Comparison of ENCODE assay signal across 32 cellular contexts in genomic region chr21:32298658-32299081, GRCh38. TPM values are rescaled to one million over a fixed set of nuclear protein-coding genes. Genes with fewer than 3 reads are reported as not detected.
DNase-seq lines count a peak whose midpoint lies in the region; ATAC-seq, FAIRE-seq and TF ChIP-seq lines count a peak whose summit lies in the region.
"Had no signal": no experiment of that assay in that cellular context is flagged by ENCODE, and none has a peak within 500 bp of the region (broad histone marks: within the 10 kb centered on the region; RNA-seq: fewer than 3 reads in every experiment).

Gene MRAP, plus strand, starts transcription at chr21:32298855. Its CDS starts 117 bp downstream, at chr21:32298972.

- in situ Hi-C loops in G401 (cut with HindIII; ENCODE audit: low sequenced_read_pairs), result no loop called here
- in situ Hi-C loops in HepG2 (cut with HindIII; ENCODE audit: extremely low pct_ligation_motif_present, low pct_unique_long_range_greater_than_20kb), result no loop called here

- POLR2A ChIA-PET in HepG2 (lab: Yijun Ruan, JAX), result interaction anchor here (1.1 kb wide), 2 partner anchors 10 to 19 kb away, joined by 3 to 4 read pairs; partner anchors contain the start of gene MIS18A
- POLR2A ChIA-PET in HEK293T (lab: Yijun Ruan, JAX), result no interaction called here

- H3K4me3 ChIP-seq in HepG2 (replicated peaks in 1 of 3; ENCODE audit: insufficient read depth in 1 of 3, low read depth in 2 of 3, low read length in 3 of 3) (peak within 1 kb of the TSS; percentile 36 to 62 (median 55)), trophoblast cell (ENCODE audit: low read depth, low read length) (no peak within 1 kb of the TSS), colonic mucosa (no peak within 1 kb of the TSS)
- H3K4me3 ChIP-seq: SJSA1 had no signal

- no peak within 1 kb of the TSS for H2BK12ac ChIP-seq in trophoblast cell (ENCODE audit: low read length)

- no peak within 1 kb of the TSS for H2BK120ac ChIP-seq in trophoblast cell (ENCODE audit: insufficient read depth, low read length, poor library complexity)

- no peak for TF ChIP-seq RAD21 in HepG2 (CRISPR knock-in tag; IDR thresholded peaks at IDR 0.05)

- no peak within 1 kb of the TSS for H2BK5ac ChIP-seq in trophoblast cell (ENCODE audit: low read depth, low read length, poor library complexity)

- H3K18ac ChIP-seq in trophoblast cell (ENCODE audit: low read length), result no peak within 1 kb of the TSS

- H3K27me3 ChIP-seq in HepG2 (ENCODE audit: control insufficient read depth in 1 of 2, insufficient read depth in 2 of 2, low read length in 2 of 2) (no peaks in the 10 kb centered on the region), trophoblast cell (ENCODE audit: insufficient read depth, low read length) (no peaks in the 10 kb centered on the region), colonic mucosa (no peaks in the 10 kb centered on the region)
- H3K27me3 ChIP-seq: SJSA1 had no signal

- WGBS in adipose tissue, 3 donors, result 68 to 86% (median 83%) methylated on average over 14 of the region's 14 CpGs
- 0% methylated on average over 5 of the region's 14 CpGs for WGBS in HepG2 (ENCODE audit: low lambda C conversion rate)
- WGBS in trophoblast cell (ENCODE audit: extremely low coverage, insufficient coverage, insufficient read length), result no CpG with 5 or more reads among the region's 14 CpGs

- peak within 1 kb of the TSS; percentile 10 for H4K12ac ChIP-seq in trophoblast cell (ENCODE audit: low read depth, low read length)

- H3K9ac ChIP-seq in HepG2 (ENCODE audit: insufficient read depth, low read depth, low read length) (peak within 1 kb of the TSS; percentile 28; the same call in 1 of the 2 replicates), trophoblast cell (ENCODE audit: low read length) (no peak within 1 kb of the TSS), colonic mucosa (ENCODE audit: low read depth in 2 of 2, low read length in 2 of 2) (no peak within 1 kb of the TSS)

- H3K27ac ChIP-seq in adipose tissue (ENCODE audit: low read depth, low read length), result no peak within 1 kb of the TSS
- peak within 1 kb of the TSS; percentile 24 for H3K27ac ChIP-seq in HepG2 (ENCODE audit: extremely low read length, insufficient read depth, low read length)
- H3K27ac ChIP-seq in trophoblast cell (ENCODE audit: low read depth, low read length), result no peak within 1 kb of the TSS
- H3K27ac ChIP-seq in colonic mucosa, result no peak within 1 kb of the TSS
- H3K27ac ChIP-seq: SJSA1 had no signal

- no peak within 1 kb of the TSS for H4K8ac ChIP-seq in trophoblast cell (ENCODE audit: low read depth, low read length)

- H3K4ac ChIP-seq in trophoblast cell (ENCODE audit: low read depth, low read length), result no peak within 1 kb of the TSS

- no peaks in the 10 kb centered on the region for H4K20me1 ChIP-seq in HepG2 (ENCODE audit: insufficient read depth, low read length)

- BruUV-seq in HepG2 (replicated peaks; lab: Mats Ljungman, UMichigan), result no TSS peak

- no peaks in the 10 kb centered on the region for H3K9me3 ChIP-seq in HepG2 (ENCODE audit: low read length)
- H3K9me3 ChIP-seq in trophoblast cell (ENCODE audit: insufficient read depth, low read depth, low read length), result peaks cover 7% of the 10 kb centered on the region
- H3K9me3 ChIP-seq in colonic mucosa, result no peaks in the 10 kb centered on the region
- H3K9me3 ChIP-seq: SJSA1 had no signal

- H3K4me2 ChIP-seq in HepG2 (ENCODE audit: low read depth, low read length) (peak within 1 kb of the TSS; percentile 92), trophoblast cell (ENCODE audit: low read length) (no peak within 1 kb of the TSS)

- H3K23ac ChIP-seq in trophoblast cell (ENCODE audit: low read length), result no peak within 1 kb of the TSS

- CTCF ChIA-PET in HepG2 (lab: Yijun Ruan, JAX; ENCODE audit: low intra/inter-chr PET ratio, low total read pairs), result no interaction called here
- CTCF ChIA-PET in HEK293T (lab: Yijun Ruan, JAX), result no interaction called here

- H3K14ac ChIP-seq in trophoblast cell (ENCODE audit: low read length), result no peak within 1 kb of the TSS

- no peak for TF ChIP-seq CTCF in HepG2 (CRISPR knock-in tag; IDR thresholded peaks at IDR 0.05)
- TF ChIP-seq CTCF in colonic mucosa (IDR thresholded peaks at IDR 0.05), result no peak

- FAIRE-seq in HepG2 (lab: Jason Lieb, UNC), result no peak
- FAIRE-seq: D721Med, GM18507, H54, small intestine had no signal

- no peak within 1 kb of the TSS for H4K91ac ChIP-seq in trophoblast cell (ENCODE audit: low read depth, low read length)

- ATAC-seq in HepG2, result peak; percentile 81
- ATAC-seq in HG02571 (IDR thresholded peaks at IDR 0.05; ENCODE audit: unreplicated experiment), result no peak
- ATAC-seq: esophagus mucosa; naive thymus-derived CD4-positive, alpha-beta T cell; stimulated activated naive CD8-positive, alpha-beta T cell treated with anti-CD3 and anti-CD28 coated beads, Interleukin-15, Interleukin-2, amounts not matched to agents 100 U/mL and 50 U/mL, for 24 hours had no signal

- H3K79me2 ChIP-seq in HepG2 (ENCODE audit: insufficient read depth, low read length), result no peaks in the 10 kb centered on the region
- no peaks in the 10 kb centered on the region for H3K79me2 ChIP-seq in trophoblast cell (ENCODE audit: control insufficient read depth, insufficient read depth, low read length, poor library complexity)

- H3K4me1 ChIP-seq in HepG2 (ENCODE audit: insufficient read depth, low read length) (peaks cover 44% of the 10 kb centered on the region), trophoblast cell (ENCODE audit: control insufficient read depth in 1 of 2, insufficient read depth in 2 of 2, low read length in 2 of 2) (no peaks in the 10 kb centered on the region), colonic mucosa (no peaks in the 10 kb centered on the region)
- H3K4me1 ChIP-seq: SJSA1 had no signal

- TF ChIP-seq EP300 in HepG2 (IDR thresholded peaks at IDR 0.05; ENCODE audit: low read depth in 2 of 2, low read length in 2 of 2) (no peak), HepG2 (CRISPR knock-in tag; IDR thresholded peaks at IDR 0.05; ENCODE audit: borderline replicate concordance) (no peak)

- H3K79me1 ChIP-seq in trophoblast cell (ENCODE audit: low read length), result no peaks in the 10 kb centered on the region

- H2AFZ ChIP-seq in HepG2 (ENCODE audit: low read length) (peak within 1 kb of the TSS; percentile 54), trophoblast cell (ENCODE audit: insufficient read depth, low read length, poor library complexity) (no peak within 1 kb of the TSS)

- TF ChIP-seq POLR2A in HepG2 (IDR thresholded peaks at IDR 0.05; ENCODE audit: insufficient read depth in 1 of 2, low read depth in 2 of 2, low read length in 2 of 2), result no peak

- DNase-seq in G401 (ENCODE audit: low spot score), result peak; percentile 91
- DNase-seq in HepG2 (ENCODE audit: low spot score), result no peak
- DNase-seq in trophoblast cell, result no peak
- DNase-seq in NCI-H345 treated with DMSO at 0.1 percent for 48 hours (lab: John Stamatoyannopoulos, UW; ENCODE audit: unreplicated experiment), result no peak
- no peak for DNase-seq in colonic mucosa
- DNase-seq in HEK293T (ENCODE audit: extremely low spot score), result no peak
- DNase-seq: activated CD4-positive, alpha-beta T cell treated with anti-CD3 and anti-CD28 coated beads, Interleukin-2, amount 50 U/mL, for 1 hour; activated CD4-positive, CD25-positive, alpha-beta regulatory T cell; activated effector memory CD4-positive, alpha-beta T cell treated with anti-CD3 and anti-CD28 coated beads, Interleukin-2, amount 50 U/mL, for 16 hours; activated naive CD8-positive, alpha-beta T cell treated with anti-CD3 and anti-CD28 coated beads for 36 hours; activated T-cell treated with anti-CD3 and anti-CD28 coated beads, Interleukin-2, amount 50 U/mL, for 24 hours; CD4-positive, alpha-beta memory T cell; central memory CD4-positive, alpha-beta T cell; dermis blood vessel endothelial cell; endodermal cell; naive thymus-derived CD4-positive, alpha-beta T cell; NCI-H1048; NCI-H2107; NCI-H82; small intestine; stimulated activated naive CD8-positive, alpha-beta T cell treated with anti-CD3 and anti-CD28 coated beads, Interleukin-15, Interleukin-2, amounts not matched to agents 100 U/mL and 50 U/mL, for 24 hours had no signal

- intact Hi-C loops in HepG2 (cut with micrococcal nuclease; ENCODE audit: unreplicated experiment), result loop anchor here (5.0 kb wide), 1 partner anchor 34 kb away; no protein-coding TSS in a partner anchor
- intact Hi-C loops in colonic mucosa (cut with DNase I), result no loop called here

- H2AK5ac ChIP-seq in trophoblast cell (ENCODE audit: low read length), result no peak within 1 kb of the TSS

- H3K36me3 ChIP-seq in HepG2 (replicated peaks in 1 of 2; ENCODE audit: control insufficient read depth in 1 of 2, insufficient read depth in 2 of 2, low read length in 2 of 2), result no peaks in the 10 kb centered on the region
- H3K36me3 ChIP-seq in trophoblast cell (ENCODE audit: control insufficient read depth in 1 of 2, insufficient read depth in 2 of 2, low read length in 2 of 2), result peaks cover 0 to 5% of the 10 kb centered on the region in 2 experiments
- H3K36me3 ChIP-seq in colonic mucosa, result no peaks in the 10 kb centered on the region

RNA-seq across cellular contexts. Expression of gene MRAP, which starts in this region (rescaled TPM):
- not detected in 2 replicates for total RNA-seq in G401 (2014; rRNA removed; shearing (Covaris generic))
- polyA plus RNA-seq in adipose tissue (100 to 1,000 TPM in 1 of 3 donors, 10 to 100 TPM in 2; 43.7 to 316 (median 45.5) TPM), HepG2 (2011; rRNA removed) (0.46 and 0.57 TPM in 2 replicates)
- total RNA-seq in HepG2 (2016; rRNA removed; fragmentation: Illumina TruSeq; extraction: Trizol) (0.88 and 1.2 TPM in 2 replicates), colonic mucosa (not detected)
- total RNA-seq in HepG2 (2016; cell fraction: cytosol; rRNA removed; fragmentation: Illumina TruSeq; extraction: Trizol; ENCODE audit: low read depth), result 0.62 and 1.0 TPM in 2 replicates
- total RNA-seq in HepG2 (2016; cell fraction: insoluble cytoplasmic fraction; rRNA removed; fragmentation: Illumina TruSeq; extraction: Trizol), result 1.5 and 1.9 TPM in 2 replicates
- 0.65 and 1.1 TPM in 2 replicates for total RNA-seq in HepG2 (2016; cell fraction: membrane; rRNA removed; fragmentation: Illumina TruSeq; extraction: Trizol)
- 0.85 and 1.5 TPM in 2 replicates for total RNA-seq in HepG2 (2016; cell fraction: nucleus; rRNA removed; fragmentation: Illumina TruSeq; extraction: Trizol)
- 0.27 and 0.59 TPM in 2 replicates for polyA plus RNA-seq in HepG2 (2011; cell fraction: cytosol; rRNA removed)
- 0.21 and 0.39 TPM in 2 replicates for polyA plus RNA-seq in HepG2 (2011; cell fraction: nucleus; rRNA removed)
- polyA plus RNA-seq in HepG2 (2012), result not detected in 2 replicates
- 0.73 and 1.00 TPM in 2 replicates for polyA plus RNA-seq in HepG2 (2016; cell fraction: cytosol; fragmentation: Illumina TruSeq; extraction: Trizol; ENCODE audit: low read depth)
- polyA plus RNA-seq in HepG2 (2016; cell fraction: insoluble cytoplasmic fraction; fragmentation: Illumina TruSeq; extraction: Trizol; ENCODE audit: low read depth), result 1.3 and 1.7 TPM in 2 replicates
- polyA plus RNA-seq in HepG2 (2016; cell fraction: membrane; fragmentation: Illumina TruSeq; extraction: Trizol; ENCODE audit: low read depth), result 0.56 and 0.84 TPM in 2 replicates
- polyA plus RNA-seq in HepG2 (2016; cell fraction: nucleus; fragmentation: Illumina TruSeq; extraction: Trizol; ENCODE audit: insufficient read depth, low read depth), result 1.9 and 2.4 TPM in 2 replicates
- polyA minus RNA-seq in HepG2 (2011; rRNA and poly(A)+ RNA removed; ENCODE audit: low replicate concordance), result 1.4 TPM in 1 of 2 replicates, not detected in the other
- polyA minus RNA-seq in HepG2 (2011; cell fraction: cytosol; rRNA and poly(A)+ RNA removed), result not detected in 2 replicates
- polyA minus RNA-seq in HepG2 (2011; cell fraction: nucleus; rRNA and poly(A)+ RNA removed), result 0.90 TPM in 1 of 2 replicates, not detected in the other
- polyA plus RNA-seq in trophoblast cell (2013), result not detected in 2 replicates
- total RNA-seq: A673; activated naive CD8-positive, alpha-beta T cell treated with anti-CD3 and anti-CD28 coated beads for 36 hours; CD4-positive, alpha-beta memory T cell; dermis blood vessel endothelial cell; endodermal cell; esophagus mucosa; naive thymus-derived CD4-positive, alpha-beta T cell; NCI-H460; osteocyte; SJSA1 had no signal
- polyA plus RNA-seq: CD4-positive, alpha-beta memory T cell; IgD-negative memory B cell; naive thymus-derived CD4-positive, alpha-beta T cell had no signal

Comparison
In these comparisons a context has a peak if more than half of its experiments do, and no peak if none do; other contexts are left out.
1. RNA of gene MRAP (polyA plus RNA-seq): 43.7 to 316 TPM in adipose tissue; 0.21 to 2.4 TPM in HepG2; every median in the first group is over 10 times any median in the second.
2. Peak in DNase-seq in G401; RNA of the gene not detected or under 1 TPM.
3. H3K4me3 ChIP-seq: peak in HepG2 (3 of 3); none in trophoblast cell (single experiment) and colonic mucosa (single experiment).